ENCODE assay signal across 25 cellular contexts in the genomic region with DNA sequence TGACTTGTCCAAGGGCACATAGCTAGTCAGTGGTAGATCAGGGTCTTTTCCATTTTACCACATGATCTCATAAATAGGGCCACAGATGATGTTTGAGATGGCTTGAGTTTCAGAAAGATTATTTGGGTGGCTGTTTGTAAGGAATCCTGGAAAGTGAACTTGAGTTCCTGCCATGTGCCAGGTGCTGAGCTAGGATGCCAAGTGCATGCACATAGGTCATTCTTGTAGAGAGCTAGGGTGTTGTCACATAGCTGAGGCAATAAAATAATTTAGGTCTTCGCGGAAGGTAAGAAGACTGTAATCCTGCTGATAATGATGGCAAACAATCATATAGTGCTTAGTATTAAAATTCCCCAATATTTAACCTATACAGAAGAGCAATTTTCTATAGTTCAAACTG.
"Had no signal": no experiment of that assay in that cellular context is flagged by ENCODE, and none has a peak within 500 bp of the region (broad histone marks: within the 10 kb centered on the region; RNA-seq: fewer than 3 reads in every experiment).

No MANE protein-coding gene starts in this region.

- ATAC-seq: left cardiac atrium; left lung; lower lobe of right lung; naive thymus-derived CD4-positive, alpha-beta T cell; natural killer cell treated with Interleukin-12 subunit alpha and Interleukin-12 subunit beta and Interleukin-15 and Interleukin-18, amount 100 ng/mL, for 72 hours; right lobe of liver; stimulated activated naive B cell treated with anti-CD40 and anti-IgM and Interleukin-4, amounts not matched to agents 10 μg/mL and 1 μg/mL and 100 μg/mL, for 72 hours; stimulated activated naive CD8-positive, alpha-beta T cell treated with anti-CD3 and anti-CD28 coated beads, Interleukin-15, Interleukin-2, amounts not matched to agents 100 U/mL and 50 U/mL, for 24 hours; upper lobe of right lung had no signal

- H3K9me3 ChIP-seq: left lung, lower lobe of right lung, ovary, right atrium auricular region, right lobe of liver, stomach, suprapubic skin, tibial nerve, upper lobe of right lung, uterus had no signal

- H3K36me3 ChIP-seq: left lung, lower lobe of right lung, ovary, right atrium auricular region, right lobe of liver, stomach, suprapubic skin, tibial nerve, upper lobe of right lung, uterus had no signal

- H3K4me3 ChIP-seq: left lung, lower lobe of right lung, ovary, right atrium auricular region, right lobe of liver, stomach, suprapubic skin, tibial nerve, upper lobe of right lung, uterus had no signal

- DNase-seq: head of caudate nucleus; hippocampal formation; kidney glomerular epithelial cell; left cardiac atrium; left lung; lower lobe of right lung; mammary epithelial cell; mesenchymal stem cell; naive thymus-derived CD4-positive, alpha-beta T cell; ovary; right lobe of liver; stimulated activated CD4-positive, alpha-beta T cell treated with anti-CD3 and anti-CD28 coated beads, Interleukin-12 subunit alpha, Interleukin-12 subunit beta, amount 100 ng/mL, for 4 hours; stimulated activated CD4-positive, alpha-beta T cell treated with anti-CD3 and anti-CD28 coated beads, Interleukin-15, amount 100 ng/mL, for 24 hours; stimulated activated CD4-positive, alpha-beta T cell treated with anti-CD3 and anti-CD28 coated beads, Interleukin-2, amount 100 ng/mL, for 24 hours; stimulated activated CD4-positive, alpha-beta T cell treated with anti-CD3 and anti-CD28 coated beads, Interleukin-4, amount 100 ng/mL, for 1 hour; stimulated activated naive B cell treated with anti-CD40 and anti-IgM and Interleukin-4, amounts not matched to agents 10 μg/mL and 1 μg/mL and 100 μg/mL, for 72 hours; stimulated activated naive CD8-positive, alpha-beta T cell treated with anti-CD3 and anti-CD28 coated beads, Interleukin-15, Interleukin-2, amounts not matched to agents 100 U/mL and 50 U/mL, for 24 hours; stomach; upper lobe of right lung; uterus had no signal

- H3K27me3 ChIP-seq: left lung, ovary, right atrium auricular region, right lobe of liver, stomach, suprapubic skin, tibial nerve, upper lobe of right lung, uterus had no signal

- H3K4me1 ChIP-seq: left lung, lower lobe of right lung, right atrium auricular region, right lobe of liver, stomach, suprapubic skin, tibial nerve, upper lobe of right lung, uterus had no signal

- H3K27ac ChIP-seq: left lung, lower lobe of right lung, ovary, right atrium auricular region, right lobe of liver, stomach, suprapubic skin, tibial nerve, upper lobe of right lung, uterus had no signal

- FAIRE-seq: keratinocyte had no signal
